Comparison of ENCODE assay signal across 8 cellular contexts in the genomic region with DNA sequence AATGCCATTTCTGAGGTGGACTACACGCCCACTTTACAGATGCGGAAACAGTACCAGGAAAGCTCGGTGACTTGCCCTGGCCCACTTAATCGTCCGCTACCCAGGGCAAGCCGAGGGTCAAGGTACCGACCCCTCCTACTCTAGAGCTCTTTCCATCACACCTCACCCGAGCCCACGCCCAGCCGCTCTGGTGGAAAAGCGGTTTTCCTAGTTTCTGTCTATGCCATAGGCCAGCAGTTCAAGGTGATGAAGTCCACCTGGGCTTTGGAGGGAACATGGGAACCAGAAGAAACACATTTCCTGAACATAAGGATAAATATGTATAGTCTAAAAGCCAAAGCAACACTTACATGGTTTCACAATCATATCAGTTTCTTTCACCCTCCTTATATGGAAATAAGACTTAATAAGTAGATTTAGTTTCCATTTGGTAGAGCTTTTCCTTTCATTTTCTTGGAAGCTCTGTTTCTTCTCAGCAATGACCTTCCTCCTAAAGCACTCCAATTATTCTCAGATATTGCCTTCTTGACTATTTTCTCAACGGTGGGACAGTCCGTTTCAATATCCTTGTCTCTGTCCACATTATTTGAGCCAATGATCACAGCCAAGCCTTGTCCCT. TPM values are rescaled to one million over a fixed set of nuclear protein-coding genes. Genes with fewer than 3 reads are reported as not detected.
DNase-seq lines count a peak whose midpoint lies in the region; ATAC-seq and TF ChIP-seq lines count a peak whose summit lies in the region.

No MANE protein-coding gene starts in this region.

- H3K4me1 ChIP-seq in esophagus squamous epithelium, result peaks cover 10 to 36% (median 13%) of the 10 kb centered on the region in 3 donors

- peak overlapping the region; percentile 80 for H3K4me3 Mint-ChIP-seq in progenitor cell of endocrine pancreas (ENCODE audit: low read depth)

- no peak for TF ChIP-seq POLR2A in esophagus squamous epithelium (IDR thresholded peaks at IDR 0.05)

- intact Hi-C loops in esophagus squamous epithelium (cut with DNase I), result no loop called here

- H3K27ac Mint-ChIP-seq in progenitor cell of endocrine pancreas, result no peak overlapping the region

- no peaks in the 10 kb centered on the region for H3K9me3 Mint-ChIP-seq in progenitor cell of endocrine pancreas (ENCODE audit: low read depth)

- no peaks in the 10 kb centered on the region for H3K36me3 Mint-ChIP-seq in progenitor cell of endocrine pancreas (ENCODE audit: insufficient read depth)

- H3K4me1 Mint-ChIP-seq in progenitor cell of endocrine pancreas (ENCODE audit: low read depth), result peaks cover 22% of the 10 kb centered on the region

- ATAC-seq in GM19397 (IDR thresholded peaks at IDR 0.05; ENCODE audit: unreplicated experiment), result no peak

- H3K27me3 Mint-ChIP-seq in progenitor cell of endocrine pancreas, result peaks cover 24% of the 10 kb centered on the region

- no peaks in the 10 kb centered on the region for H3K9me3 ChIP-seq in esophagus squamous epithelium

- no peak for TF ChIP-seq CTCF in GM12865 (IDR thresholded peaks at IDR 0.05; ENCODE audit: insufficient read depth, low read depth, low read length, missing control alignments)
- no peak for TF ChIP-seq CTCF in esophagus squamous epithelium (IDR thresholded peaks at IDR 0.05)
- no peak for TF ChIP-seq CTCF in progenitor cell of endocrine pancreas (IDR thresholded peaks at IDR 0.05; ENCODE audit: unreplicated experiment)

- WGBS in esophagus squamous epithelium, 2 donors, result 43 to 74% methylated on average over 6 of the region's 13 CpGs

- peaks cover 0 to 37% (median 0%) of the 10 kb centered on the region in 4 donors for H3K27me3 ChIP-seq in esophagus squamous epithelium

- H3K27ac ChIP-seq in esophagus squamous epithelium, result peak overlapping the region in 2 of 4 donors; percentile 49 to 80

- H3K36me3 ChIP-seq in esophagus squamous epithelium, result no peaks in the 10 kb centered on the region

- DNase-seq in GM12865 (ENCODE audit: low read depth) (no peak), OCI-M1 (lab: John Stamatoyannopoulos, UW) (peak; percentile 37), esophagus squamous epithelium (lab: John Stamatoyannopoulos, UW) (no peak), progenitor cell of endocrine pancreas (ENCODE audit: low spot score, unreplicated experiment) (no peak), NCI-H69 (lab: John Stamatoyannopoulos, UW) (no peak), mucosa of gallbladder (ENCODE audit: low spot score) (no peak), cortex of kidney (lab: John Stamatoyannopoulos, UW) (no peak)

- H3K4me3 ChIP-seq in GM12865 (ENCODE audit: low read depth, low read length) (peak overlapping the region; percentile 36), esophagus squamous epithelium (peak overlapping the region; percentile 24 to 71 (median 52))

RNA-seq across cellular contexts. Expression of gene VWA3B, which starts 0.6 kb away (rescaled TPM):
- total RNA-seq in esophagus squamous epithelium, result not detected
- total RNA-seq in progenitor cell of endocrine pancreas, result 0.12 and 0.47 TPM in 2 replicates
- total RNA-seq in mucosa of gallbladder, result 0.58 TPM
